ENCODE assay signal across 28 cellular contexts in genomic region chr14:100807979-100808734, GRCh38. TPM values are rescaled to one million over a fixed set of nuclear protein-coding genes. Genes with fewer than 3 reads are reported as not detected.
A peak's percentile ranks its signal among the peaks of the same experiment; 100 is the strongest.
DNase-seq lines count a peak whose midpoint lies in the region; ATAC-seq and TF ChIP-seq lines count a peak whose summit lies in the region.
"Had no signal": no experiment of that assay in that cellular context is flagged by ENCODE, and none has a peak within 500 bp of the region (broad histone marks: within the 10 kb centered on the region; RNA-seq: fewer than 3 reads in every experiment).

No MANE protein-coding gene starts in this region.

- intact Hi-C loops in Right ventricle myocardium inferior (cut with DNase I) (no loop called here), heart right ventricle (cut with DNase I) (no loop called here)

- WGBS in heart right ventricle, 2 donors: 71 to 74% methylated on average over 16 of the region's 16 CpGs
- WGBS in endodermal cell (ENCODE audit: insufficient coverage in 1 of 2, insufficient read length in 1 of 2), 2 experiments: 92 to 94% methylated on average over 14 to 16 of the region's 16 CpGs

- no peaks in the 10 kb centered on the region for H3K4me1 ChIP-seq in heart right ventricle
- no peaks in the 10 kb centered on the region for H3K4me1 ChIP-seq in endodermal cell (ENCODE audit: control insufficient read depth, insufficient read depth, low read length)
- H3K4me1 ChIP-seq: BE2C had no signal

- H3K4me3 ChIP-seq in heart right ventricle: no peak overlapping the region
- H3K4me3 ChIP-seq in endodermal cell (ENCODE audit: low read length): peak overlapping the region; percentile 58
- H3K4me3 ChIP-seq: MG63 had no signal

- peaks cover 58% of the 10 kb centered on the region for H3K9me3 Mint-ChIP-seq in endodermal cell

- H3K4me3 Mint-ChIP-seq in endodermal cell: no peak overlapping the region
- H3K4me3 Mint-ChIP-seq: CD14-positive monocyte; CD8-positive, alpha-beta memory T cell; HFFc6 had no signal

- DNase-seq in Right ventricle myocardium inferior (ENCODE audit: missing footprints) (peak; percentile 60), heart right ventricle (no peak), SK-N-DZ (ENCODE audit: low spot score) (peak; percentile 15), endodermal cell (no peak), retina (peak; percentile 5), LoVo (ENCODE audit: low spot score) (no peak)
- DNase-seq: ACHN; BE2C; CD8-positive, alpha-beta memory T cell; DMS 273 treated with DMSO at 0.1 percent for 48 hours; DMS79; EL; GF-D8; HFFc6; MG63; NCI-H1417; NCI-H1694; NCI-H2029 treated with DMSO at 0.1 percent for 48 hours; NCI-H446 treated with DMSO at 0.1 percent for 48 hours; NCI-H526; RPMI8226; SHP77 had no signal

- no peak overlapping the region for H3K27ac Mint-ChIP-seq in endodermal cell
- H3K27ac Mint-ChIP-seq: CD8-positive, alpha-beta memory T cell; HFFc6 had no signal

- no peak overlapping the region for H3K27ac ChIP-seq in heart right ventricle
- H3K27ac ChIP-seq in endodermal cell (ENCODE audit: low read depth, low read length): no peak overlapping the region
- H3K27ac ChIP-seq: 22Rv1 had no signal

- H3K9ac ChIP-seq in endodermal cell (ENCODE audit: extremely low read depth, low read length, poor library complexity, severe bottlenecking): no peak overlapping the region

- ATAC-seq in Right ventricle myocardium inferior (no peak), heart right ventricle (no peak), HG03045 (IDR thresholded peaks at IDR 0.05; ENCODE audit: unreplicated experiment) (no peak), HG03280 (IDR thresholded peaks at IDR 0.05; ENCODE audit: unreplicated experiment) (no peak)

- H3K4me1 Mint-ChIP-seq in endodermal cell: no peaks in the 10 kb centered on the region
- H3K4me1 Mint-ChIP-seq: CD14-positive monocyte; CD8-positive, alpha-beta memory T cell had no signal

- H3K27me3 ChIP-seq in heart right ventricle: peaks cover 0 to 66% (median 37%) of the 10 kb centered on the region in 7 donors
- no peaks in the 10 kb centered on the region for H3K27me3 ChIP-seq in endodermal cell (ENCODE audit: control insufficient read depth, insufficient read depth, low read length, poor library complexity, severe bottlenecking)
- H3K27me3 ChIP-seq: BE2C, MG63 had no signal

- peaks cover 4% of the 10 kb centered on the region for H3K36me3 Mint-ChIP-seq in endodermal cell (ENCODE audit: low read depth)
- H3K36me3 Mint-ChIP-seq: CD14-positive monocyte; CD8-positive, alpha-beta memory T cell had no signal

- no peaks in the 10 kb centered on the region for H3K27me3 Mint-ChIP-seq in endodermal cell (ENCODE audit: insufficient read depth)

- no peaks in the 10 kb centered on the region for H3K36me3 ChIP-seq in heart right ventricle
- H3K36me3 ChIP-seq in endodermal cell (ENCODE audit: control insufficient read depth, insufficient read depth, low read length): no peaks in the 10 kb centered on the region
- H3K36me3 ChIP-seq: BE2C, MG63 had no signal

- H3K9me3 ChIP-seq in heart right ventricle: peaks cover 0 to 44% (median 0%) of the 10 kb centered on the region in 11 donors
- peaks cover 53% of the 10 kb centered on the region for H3K9me3 ChIP-seq in endodermal cell (ENCODE audit: control insufficient read depth, low read length)
- H3K9me3 ChIP-seq: BE2C, MG63 had no signal

- TF ChIP-seq CTCF in heart right ventricle (IDR thresholded peaks at IDR 0.05): no peak
- TF ChIP-seq CTCF in endodermal cell (conservative IDR thresholded peaks at IDR 0.05): no peak

RNA-seq across cellular contexts. Expression of gene MEG3, which starts 17.8 kb away (rescaled TPM):
- total RNA-seq in Right ventricle myocardium inferior (34.8 TPM), heart right ventricle (10 to 100 TPM in 7 of 10 donors, 1 to 10 TPM in 3; 8.4 to 27.8 (median 12.4) TPM), endodermal cell (10 to 100 TPM in 1 of 2 donors, 1 to 10 TPM in 1; 5.3 to 15.3 TPM)
- polyA plus RNA-seq in heart right ventricle: 100 to 1,000 TPM in 1 of 2 donors, 1 to 10 TPM in 1; 7.7 to 122 TPM
- polyA plus RNA-seq in SK-N-DZ (2014; cell fraction: cytosol; rRNA removed): 191 and 312 TPM in 2 replicates
- polyA plus RNA-seq in SK-N-DZ (2014; cell fraction: nucleus; rRNA removed): 2,588 and 3,028 TPM in 2 replicates
- 5.6 TPM for polyA plus RNA-seq in endodermal cell (2013, experiment 1 of 2)
- 2.9 TPM for polyA plus RNA-seq in endodermal cell (2013, experiment 2 of 2)
- total RNA-seq: H4, SK-MEL-5 had no signal
- polyA plus RNA-seq: CD14-positive monocyte; CD8-positive, alpha-beta memory T cell had no signal

Comparison
In these comparisons a context has a peak if more than half of its experiments do, and no peak if none do; other contexts are left out.
1. DNase-seq: peak in Right ventricle myocardium inferior (single experiment), SK-N-DZ (single experiment) and retina (single experiment); none in heart right ventricle (0 of 2), endodermal cell (single experiment) and LoVo (single experiment).